ENCODE assay signal across 1 cellular context in genomic region chr5:37840036-37840909, GRCh38.
TF ChIP-seq lines count a peak whose summit lies in the region.

A gene with protein sequence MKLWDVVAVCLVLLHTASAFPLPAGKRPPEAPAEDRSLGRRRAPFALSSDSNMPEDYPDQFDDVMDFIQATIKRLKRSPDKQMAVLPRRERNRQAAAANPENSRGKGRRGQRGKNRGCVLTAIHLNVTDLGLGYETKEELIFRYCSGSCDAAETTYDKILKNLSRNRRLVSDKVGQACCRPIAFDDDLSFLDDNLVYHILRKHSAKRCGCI (minus strand): TSS chr5:37840041. CDS start chr5:37834796, 5,245 bp downstream.

TF ChIP-seq in HEK293, 187 proteins besides CTCF, POLR2A, EP300 and RAD21 (continued from another document and continues in another):
- no peak for TF ChIP-seq BCL6B (tag by site-specific recombination; IDR thresholded peaks at IDR 0.05)
- TF ChIP-seq KLF7 (tag by site-specific recombination; IDR thresholded peaks at IDR 0.05; ENCODE audit: borderline replicate concordance), result 0 out of 2 replicates have a peak, but pooled peaks have one; percentile 34
- no peak for TF ChIP-seq HOXC10 (CRISPR knock-in tag; IDR thresholded peaks at IDR 0.05)
- TF ChIP-seq ZNF132 (tag by site-specific recombination; IDR thresholded peaks at IDR 0.05; ENCODE audit: borderline replicate concordance), result no peak
- peak; percentile 98 for TF ChIP-seq ZBTB8A (tag by site-specific recombination; IDR thresholded peaks at IDR 0.05)
- 0 out of 2 replicates have a peak, but pooled peaks have one; percentile 22 for TF ChIP-seq ZSCAN16 (tag by site-specific recombination; IDR thresholded peaks at IDR 0.05)
- TF ChIP-seq KLF9 (tag by site-specific recombination; IDR thresholded peaks at IDR 0.05; ENCODE audit: low read depth), result 0 out of 2 replicates have a peak, but pooled peaks have one; percentile 39
- TF ChIP-seq ZNF624 (tag by site-specific recombination; IDR thresholded peaks at IDR 0.05), result no peak
- peak; percentile 23; the same call in 1 of the 2 replicates for TF ChIP-seq PRDM10 (tag by site-specific recombination; IDR thresholded peaks at IDR 0.05)
- TF ChIP-seq MZF1 (tag by site-specific recombination; IDR thresholded peaks at IDR 0.05; ENCODE audit: borderline replicate concordance), result peak; percentile 97
- TF ChIP-seq ZNF302 (tag by site-specific recombination; IDR thresholded peaks at IDR 0.05; ENCODE audit: low read depth), result no peak
- no peak for TF ChIP-seq ZNF488 (tag by site-specific recombination; IDR thresholded peaks at IDR 0.05)
- 0 out of 2 replicates have a peak, but pooled peaks have one; percentile 41 for TF ChIP-seq ZBTB1 (tag by site-specific recombination; IDR thresholded peaks at IDR 0.05)
- TF ChIP-seq ZNF404 (tag by site-specific recombination; IDR thresholded peaks at IDR 0.05), result no peak
- TF ChIP-seq ZNF37A (tag by site-specific recombination; IDR thresholded peaks at IDR 0.05), result no peak
- no peak for TF ChIP-seq ZNF221 (tag by site-specific recombination; IDR thresholded peaks at IDR 0.05; ENCODE audit: borderline replicate concordance)
- TF ChIP-seq, protein P1, sequence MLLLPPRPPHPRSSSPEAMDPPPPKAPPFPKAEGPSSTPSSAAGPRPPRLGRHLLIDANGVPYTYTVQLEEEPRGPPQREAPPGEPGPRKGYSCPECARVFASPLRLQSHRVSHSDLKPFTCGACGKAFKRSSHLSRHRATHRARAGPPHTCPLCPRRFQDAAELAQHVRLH (tag by site-specific recombination; IDR thresholded peaks at IDR 0.05), result 0 out of 2 replicates have a peak, but pooled peaks have one; percentile 30
- no peak for TF ChIP-seq ZNF239 (tag by site-specific recombination; IDR thresholded peaks at IDR 0.05)
- TF ChIP-seq, protein P2, sequence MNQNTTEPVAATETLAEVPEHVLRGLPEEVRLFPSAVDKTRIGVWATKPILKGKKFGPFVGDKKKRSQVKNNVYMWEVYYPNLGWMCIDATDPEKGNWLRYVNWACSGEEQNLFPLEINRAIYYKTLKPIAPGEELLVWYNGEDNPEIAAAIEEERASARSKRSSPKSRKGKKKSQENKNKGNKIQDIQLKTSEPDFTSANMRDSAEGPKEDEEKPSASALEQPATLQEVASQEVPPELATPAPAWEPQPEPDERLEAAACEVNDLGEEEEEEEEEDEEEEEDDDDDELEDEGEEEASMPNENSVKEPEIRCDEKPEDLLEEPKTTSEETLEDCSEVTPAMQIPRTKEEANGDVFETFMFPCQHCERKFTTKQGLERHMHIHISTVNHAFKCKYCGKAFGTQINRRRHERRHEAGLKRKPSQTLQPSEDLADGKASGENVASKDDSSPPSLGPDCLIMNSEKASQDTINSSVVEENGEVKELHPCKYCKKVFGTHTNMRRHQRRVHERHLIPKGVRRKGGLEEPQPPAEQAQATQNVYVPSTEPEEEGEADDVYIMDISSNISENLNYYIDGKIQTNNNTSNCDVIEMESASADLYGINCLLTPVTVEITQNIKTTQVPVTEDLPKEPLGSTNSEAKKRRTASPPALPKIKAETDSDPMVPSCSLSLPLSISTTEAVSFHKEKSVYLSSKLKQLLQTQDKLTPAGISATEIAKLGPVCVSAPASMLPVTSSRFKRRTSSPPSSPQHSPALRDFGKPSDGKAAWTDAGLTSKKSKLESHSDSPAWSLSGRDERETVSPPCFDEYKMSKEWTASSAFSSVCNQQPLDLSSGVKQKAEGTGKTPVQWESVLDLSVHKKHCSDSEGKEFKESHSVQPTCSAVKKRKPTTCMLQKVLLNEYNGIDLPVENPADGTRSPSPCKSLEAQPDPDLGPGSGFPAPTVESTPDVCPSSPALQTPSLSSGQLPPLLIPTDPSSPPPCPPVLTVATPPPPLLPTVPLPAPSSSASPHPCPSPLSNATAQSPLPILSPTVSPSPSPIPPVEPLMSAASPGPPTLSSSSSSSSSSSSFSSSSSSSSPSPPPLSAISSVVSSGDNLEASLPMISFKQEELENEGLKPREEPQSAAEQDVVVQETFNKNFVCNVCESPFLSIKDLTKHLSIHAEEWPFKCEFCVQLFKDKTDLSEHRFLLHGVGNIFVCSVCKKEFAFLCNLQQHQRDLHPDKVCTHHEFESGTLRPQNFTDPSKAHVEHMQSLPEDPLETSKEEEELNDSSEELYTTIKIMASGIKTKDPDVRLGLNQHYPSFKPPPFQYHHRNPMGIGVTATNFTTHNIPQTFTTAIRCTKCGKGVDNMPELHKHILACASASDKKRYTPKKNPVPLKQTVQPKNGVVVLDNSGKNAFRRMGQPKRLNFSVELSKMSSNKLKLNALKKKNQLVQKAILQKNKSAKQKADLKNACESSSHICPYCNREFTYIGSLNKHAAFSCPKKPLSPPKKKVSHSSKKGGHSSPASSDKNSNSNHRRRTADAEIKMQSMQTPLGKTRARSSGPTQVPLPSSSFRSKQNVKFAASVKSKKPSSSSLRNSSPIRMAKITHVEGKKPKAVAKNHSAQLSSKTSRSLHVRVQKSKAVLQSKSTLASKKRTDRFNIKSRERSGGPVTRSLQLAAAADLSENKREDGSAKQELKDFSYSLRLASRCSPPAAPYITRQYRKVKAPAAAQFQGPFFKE (tag by site-specific recombination; IDR thresholded peaks at IDR 0.05; ENCODE audit: borderline replicate concordance), result 0 out of 2 replicates have a peak, but pooled peaks have one; percentile 29
- TF ChIP-seq, protein P3, sequence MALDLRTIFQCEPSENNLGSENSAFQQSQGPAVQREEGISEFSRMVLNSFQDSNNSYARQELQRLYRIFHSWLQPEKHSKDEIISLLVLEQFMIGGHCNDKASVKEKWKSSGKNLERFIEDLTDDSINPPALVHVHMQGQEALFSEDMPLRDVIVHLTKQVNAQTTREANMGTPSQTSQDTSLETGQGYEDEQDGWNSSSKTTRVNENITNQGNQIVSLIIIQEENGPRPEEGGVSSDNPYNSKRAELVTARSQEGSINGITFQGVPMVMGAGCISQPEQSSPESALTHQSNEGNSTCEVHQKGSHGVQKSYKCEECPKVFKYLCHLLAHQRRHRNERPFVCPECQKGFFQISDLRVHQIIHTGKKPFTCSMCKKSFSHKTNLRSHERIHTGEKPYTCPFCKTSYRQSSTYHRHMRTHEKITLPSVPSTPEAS (tag by site-specific recombination; IDR thresholded peaks at IDR 0.05), result no peak
- peak; percentile 80 for TF ChIP-seq ZNF501 (tag by site-specific recombination; IDR thresholded peaks at IDR 0.05)
- no peak for TF ChIP-seq ZFP41 (tag by site-specific recombination; IDR thresholded peaks at IDR 0.05; ENCODE audit: borderline replicate concordance)
- no peak for TF ChIP-seq ZNF266 (tag by site-specific recombination; IDR thresholded peaks at IDR 0.05; ENCODE audit: low read depth)
- TF ChIP-seq MEIS1 (CRISPR knock-in tag; IDR thresholded peaks at IDR 0.05; ENCODE audit: borderline replicate concordance), result no peak
- no peak for TF ChIP-seq ZNF558 (tag by site-specific recombination; IDR thresholded peaks at IDR 0.05)
- TF ChIP-seq, protein P4, sequence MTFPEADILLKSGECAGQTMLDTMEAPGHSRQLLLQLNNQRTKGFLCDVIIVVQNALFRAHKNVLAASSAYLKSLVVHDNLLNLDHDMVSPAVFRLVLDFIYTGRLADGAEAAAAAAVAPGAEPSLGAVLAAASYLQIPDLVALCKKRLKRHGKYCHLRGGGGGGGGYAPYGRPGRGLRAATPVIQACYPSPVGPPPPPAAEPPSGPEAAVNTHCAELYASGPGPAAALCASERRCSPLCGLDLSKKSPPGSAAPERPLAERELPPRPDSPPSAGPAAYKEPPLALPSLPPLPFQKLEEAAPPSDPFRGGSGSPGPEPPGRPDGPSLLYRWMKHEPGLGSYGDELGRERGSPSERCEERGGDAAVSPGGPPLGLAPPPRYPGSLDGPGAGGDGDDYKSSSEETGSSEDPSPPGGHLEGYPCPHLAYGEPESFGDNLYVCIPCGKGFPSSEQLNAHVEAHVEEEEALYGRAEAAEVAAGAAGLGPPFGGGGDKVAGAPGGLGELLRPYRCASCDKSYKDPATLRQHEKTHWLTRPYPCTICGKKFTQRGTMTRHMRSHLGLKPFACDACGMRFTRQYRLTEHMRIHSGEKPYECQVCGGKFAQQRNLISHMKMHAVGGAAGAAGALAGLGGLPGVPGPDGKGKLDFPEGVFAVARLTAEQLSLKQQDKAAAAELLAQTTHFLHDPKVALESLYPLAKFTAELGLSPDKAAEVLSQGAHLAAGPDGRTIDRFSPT (tag by site-specific recombination; IDR thresholded peaks at IDR 0.05), result peak; percentile 93
- TF ChIP-seq ZBTB21 (tag by site-specific recombination; IDR thresholded peaks at IDR 0.05), result no peak
- TF ChIP-seq ZBTB17 (tag by site-specific recombination; IDR thresholded peaks at IDR 0.05), result peak; percentile 64
- TF ChIP-seq, protein P5, sequence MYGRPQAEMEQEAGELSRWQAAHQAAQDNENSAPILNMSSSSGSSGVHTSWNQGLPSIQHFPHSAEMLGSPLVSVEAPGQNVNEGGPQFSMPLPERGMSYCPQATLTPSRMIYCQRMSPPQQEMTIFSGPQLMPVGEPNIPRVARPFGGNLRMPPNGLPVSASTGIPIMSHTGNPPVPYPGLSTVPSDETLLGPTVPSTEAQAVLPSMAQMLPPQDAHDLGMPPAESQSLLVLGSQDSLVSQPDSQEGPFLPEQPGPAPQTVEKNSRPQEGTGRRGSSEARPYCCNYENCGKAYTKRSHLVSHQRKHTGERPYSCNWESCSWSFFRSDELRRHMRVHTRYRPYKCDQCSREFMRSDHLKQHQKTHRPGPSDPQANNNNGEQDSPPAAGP (tag by site-specific recombination; IDR thresholded peaks at IDR 0.05), result peak; percentile 76; the same call in 1 of the 2 replicates
- 0 out of 2 replicates have a peak, but pooled peaks have one; percentile 32 for TF ChIP-seq EGR2 (tag by site-specific recombination; IDR thresholded peaks at IDR 0.05; ENCODE audit: low read depth)
- TF ChIP-seq PRDM4 (tag by site-specific recombination; IDR thresholded peaks at IDR 0.05), result no peak
- TF ChIP-seq SP7 (tag by site-specific recombination; IDR thresholded peaks at IDR 0.05), result peak; percentile 65; the same call in 1 of the 2 replicates
- no peak for TF ChIP-seq ZNF248 (tag by site-specific recombination; IDR thresholded peaks at IDR 0.05)
